Comparison of ENCODE assay signal across 28 cellular contexts in the genomic region with DNA sequence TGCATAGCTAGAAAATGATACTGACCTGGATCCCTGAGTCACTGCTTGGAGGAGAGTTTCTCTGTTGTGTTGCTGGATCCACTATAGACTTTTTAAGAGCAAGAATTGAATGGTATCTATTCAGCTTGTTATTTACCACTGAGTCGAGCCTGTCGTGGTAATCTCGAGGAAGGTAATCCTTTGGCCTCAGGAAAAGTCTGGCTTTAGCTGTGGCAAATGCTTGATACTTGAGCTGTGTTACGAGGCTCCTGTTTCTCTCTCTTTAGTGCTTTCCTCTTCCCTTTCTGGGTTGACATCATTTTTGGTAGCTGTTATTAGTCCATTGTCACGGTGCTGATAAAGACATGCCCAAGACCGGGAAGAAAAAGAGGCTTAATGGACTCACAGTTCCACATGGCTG.
"Had no signal": no experiment of that assay in that cellular context is flagged by ENCODE, and none has a peak within 500 bp of the region (broad histone marks: within the 10 kb centered on the region; RNA-seq: fewer than 3 reads in every experiment).

No MANE protein-coding gene starts in this region.

- H3K4me3 ChIP-seq: coronary artery, dorsolateral prefrontal cortex, gastrocnemius medialis had no signal

- DNase-seq: activated CD4-positive, alpha-beta memory T cell treated with anti-CD3 and anti-CD28 coated beads for 36 hours; activated CD4-positive, alpha-beta T cell treated with anti-CD3 and anti-CD28 coated beads for 36 hours; activated CD4-positive, alpha-beta T cell treated with anti-CD3 and anti-CD28 coated beads, Interleukin-2, amount 10 ng/mL, durations not matched to agents 24 days and 14 days; activated CD4-positive, CD25-positive, alpha-beta regulatory T cell; activated CD4-positive, CD25-positive, alpha-beta regulatory T cell treated with anti-CD3 and anti-CD28 coated beads, Interleukin-2, amount 50 U/mL, for 72 hours; activated CD8-positive, alpha-beta memory T cell treated with anti-CD3 and anti-CD28 coated beads, Interleukin-2, amount 10 ng/mL, durations not matched to agents 7 days and 5 days; activated CD8-positive, alpha-beta memory T cell treated with anti-CD3 and anti-CD28 coated beads, Interleukin-2, amount 50 U/mL, for 4 hours; activated CD8-positive, alpha-beta T cell treated with anti-CD3 and anti-CD28 coated beads, Interleukin-2, amount 10 ng/mL, durations not matched to agents 7 days and 5 days; activated gamma-delta T cell treated with Interleukin-2 at 50 U/mL for 16 hours; activated naive CD4-positive, alpha-beta T cell treated with anti-CD3 and anti-CD28 coated beads, Interleukin-2, amount 50 U/mL, for 16 hours; activated naive CD4-positive, alpha-beta T cell treated with Interleukin-2 at 50 U/mL for 16 hours; activated T-cell treated with anti-CD3 and anti-CD28 coated beads, Interleukin-2, amount 50 U/mL, for 24 hours; activated T-cell treated with anti-CD3 and anti-CD28 coated beads, Interleukin-2, amount 50 U/mL, for 72 hours; amniotic stem cell; anterior cingulate cortex; brain microvascular endothelial cell; dorsolateral prefrontal cortex; effector memory CD4-positive, alpha-beta T cell; endodermal cell; foreskin keratinocyte; gastrocnemius medialis; glutamatergic neuron; T-helper 2 cell had no signal

- H3K4me1 ChIP-seq: gastrocnemius medialis had no signal

- H3K27me3 ChIP-seq: brain microvascular endothelial cell, dorsolateral prefrontal cortex, foreskin keratinocyte, gastrocnemius medialis had no signal

- H3K4me1 Mint-ChIP-seq: activated CD4-positive, alpha-beta T cell treated with anti-CD3 and anti-CD28 coated beads, Interleukin-2, amount 10 ng/mL, durations not matched to agents 24 days and 14 days; activated CD8-positive, alpha-beta memory T cell treated with anti-CD3 and anti-CD28 coated beads, Interleukin-2, amount 10 ng/mL, durations not matched to agents 7 days and 5 days had no signal

- H3K4me3 Mint-ChIP-seq: activated CD4-positive, alpha-beta memory T cell treated with anti-CD3 and anti-CD28 coated beads for 36 hours; activated CD4-positive, alpha-beta T cell treated with anti-CD3 and anti-CD28 coated beads for 36 hours; activated CD4-positive, alpha-beta T cell treated with anti-CD3 and anti-CD28 coated beads, Interleukin-2, amount 10 ng/mL, durations not matched to agents 24 days and 14 days; activated CD8-positive, alpha-beta memory T cell treated with anti-CD3 and anti-CD28 coated beads, Interleukin-2, amount 10 ng/mL, durations not matched to agents 7 days and 5 days; activated CD8-positive, alpha-beta T cell treated with anti-CD3 and anti-CD28 coated beads, Interleukin-2, amount 10 ng/mL, durations not matched to agents 7 days and 5 days; activated naive CD8-positive, alpha-beta T cell; activated T-cell treated with anti-CD3 and anti-CD28 coated beads, Interleukin-2, amount 50 U/mL, for 24 hours; activated T-cell treated with anti-CD3 and anti-CD28 coated beads, Interleukin-2, amount 50 U/mL, for 72 hours; central memory CD8-positive, alpha-beta T cell; dendritic cell treated with granulocyte-macrophage colony-stimulating factor and Interleukin-4, amounts not matched to agents 40 ng/mL and 50 ng/mL, for 4 days; endodermal cell had no signal

- H3K27me3 Mint-ChIP-seq: activated CD4-positive, alpha-beta memory T cell treated with anti-CD3 and anti-CD28 coated beads for 36 hours; activated CD4-positive, alpha-beta T cell treated with anti-CD3 and anti-CD28 coated beads for 36 hours; activated CD4-positive, alpha-beta T cell treated with anti-CD3 and anti-CD28 coated beads, Interleukin-2, amount 10 ng/mL, durations not matched to agents 24 days and 14 days; activated CD8-positive, alpha-beta memory T cell treated with anti-CD3 and anti-CD28 coated beads, Interleukin-2, amount 10 ng/mL, durations not matched to agents 7 days and 5 days; activated naive CD8-positive, alpha-beta T cell; activated T-cell treated with anti-CD3 and anti-CD28 coated beads, Interleukin-2, amount 50 U/mL, for 24 hours; central memory CD8-positive, alpha-beta T cell; dendritic cell treated with granulocyte-macrophage colony-stimulating factor and Interleukin-4, amounts not matched to agents 40 ng/mL and 50 ng/mL, for 4 days had no signal

- ATAC-seq: activated CD4-positive, alpha-beta T cell treated with anti-CD3 and anti-CD28 coated beads for 36 hours; activated CD8-positive, alpha-beta memory T cell treated with anti-CD3 and anti-CD28 coated beads, Interleukin-2, amount 10 ng/mL, durations not matched to agents 7 days and 5 days; activated CD8-positive, alpha-beta T cell treated with anti-CD3 and anti-CD28 coated beads, Interleukin-2, amount 10 ng/mL, durations not matched to agents 7 days and 5 days; activated T-cell treated with anti-CD3 and anti-CD28 coated beads, Interleukin-2, amount 50 U/mL, for 72 hours; esophagus mucosa; foreskin keratinocyte; gastrocnemius medialis had no signal

- H3K27ac Mint-ChIP-seq: activated CD4-positive, alpha-beta memory T cell treated with anti-CD3 and anti-CD28 coated beads for 36 hours; activated CD4-positive, alpha-beta T cell treated with anti-CD3 and anti-CD28 coated beads for 36 hours; activated CD4-positive, alpha-beta T cell treated with anti-CD3 and anti-CD28 coated beads, Interleukin-2, amount 10 ng/mL, durations not matched to agents 24 days and 14 days; activated CD8-positive, alpha-beta memory T cell treated with anti-CD3 and anti-CD28 coated beads, Interleukin-2, amount 10 ng/mL, durations not matched to agents 7 days and 5 days; activated CD8-positive, alpha-beta T cell treated with anti-CD3 and anti-CD28 coated beads, Interleukin-2, amount 10 ng/mL, durations not matched to agents 7 days and 5 days; activated naive CD8-positive, alpha-beta T cell; activated T-cell treated with anti-CD3 and anti-CD28 coated beads, Interleukin-2, amount 50 U/mL, for 24 hours; activated T-cell treated with anti-CD3 and anti-CD28 coated beads, Interleukin-2, amount 50 U/mL, for 72 hours; dendritic cell treated with granulocyte-macrophage colony-stimulating factor and Interleukin-4, amounts not matched to agents 40 ng/mL and 50 ng/mL, for 4 days; endodermal cell had no signal

- H3K9me3 Mint-ChIP-seq: activated CD4-positive, alpha-beta T cell treated with anti-CD3 and anti-CD28 coated beads, Interleukin-2, amount 10 ng/mL, durations not matched to agents 24 days and 14 days; activated T-cell treated with anti-CD3 and anti-CD28 coated beads, Interleukin-2, amount 50 U/mL, for 24 hours had no signal

- H3K36me3 Mint-ChIP-seq: activated CD8-positive, alpha-beta memory T cell treated with anti-CD3 and anti-CD28 coated beads, Interleukin-2, amount 10 ng/mL, durations not matched to agents 7 days and 5 days had no signal

- H3K27ac ChIP-seq: brain microvascular endothelial cell, coronary artery, foreskin keratinocyte, gastrocnemius medialis had no signal
